In the genomic region with DNA sequence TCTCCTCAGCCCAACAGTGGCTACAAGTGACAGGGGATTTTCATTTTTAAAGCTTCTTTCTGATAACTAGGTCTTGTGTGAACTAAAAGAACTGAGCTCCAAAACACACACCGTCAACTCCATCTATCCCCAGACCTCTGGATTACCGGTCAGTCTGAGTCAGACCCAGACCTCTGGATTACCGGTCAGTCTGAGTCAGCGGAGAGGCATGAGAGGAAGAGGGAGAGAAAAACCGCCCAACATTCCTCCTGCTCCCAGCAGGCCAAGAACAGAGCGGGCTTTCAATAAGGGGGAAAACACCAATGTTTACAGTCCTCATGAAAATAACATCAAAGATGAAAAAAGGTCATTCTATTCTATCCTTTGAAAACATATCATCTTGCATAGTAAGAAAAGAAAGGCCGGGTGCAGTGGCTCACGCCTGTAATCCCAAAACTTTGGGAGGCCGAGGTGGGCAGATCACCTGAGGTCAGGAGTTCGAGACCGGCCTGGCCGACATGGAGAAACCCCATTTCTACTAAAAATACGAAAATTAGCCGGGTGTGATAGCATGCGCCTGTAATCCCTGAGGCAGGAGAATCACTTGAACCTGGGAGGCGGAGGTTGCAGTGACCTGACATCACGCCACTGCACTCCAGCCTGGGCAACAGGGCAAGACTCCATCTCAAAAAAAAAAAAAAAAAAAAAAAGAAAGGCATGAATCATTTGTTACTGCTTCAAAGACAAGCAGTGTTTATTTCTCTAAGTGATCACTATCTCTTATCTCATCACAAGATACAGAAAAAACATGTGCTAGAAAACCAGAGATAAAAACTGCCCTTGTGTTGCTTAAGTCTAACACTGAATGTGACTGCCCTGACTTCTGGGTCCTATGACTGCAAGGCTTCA, we compare ENCODE assay signal across 8 cellular contexts.
DNase-seq lines count a peak whose midpoint lies in the region; ATAC-seq and TF ChIP-seq lines count a peak whose summit lies in the region.

No MANE protein-coding gene starts in this region.

- no peaks in the 10 kb centered on the region for H3K27me3 ChIP-seq in rectal smooth muscle tissue (ENCODE audit: control insufficient read depth, insufficient read depth, low read length)

- no peak for TF ChIP-seq CTCF in WI38 (IDR thresholded peaks at IDR 0.05; ENCODE audit: low read depth, low read length)

- POLR2A ChIA-PET in HEK293T (lab: Yijun Ruan, JAX) = no interaction called here

- peaks cover 43% of the 10 kb centered on the region for H3K4me1 ChIP-seq in rectal smooth muscle tissue (ENCODE audit: control insufficient read depth, insufficient read depth, low read length)

- peak overlapping the region; percentile 90 for H3K27ac ChIP-seq in rectal smooth muscle tissue (ENCODE audit: low read depth, low read length)

- peaks cover 3% of the 10 kb centered on the region for H3K36me3 ChIP-seq in rectal smooth muscle tissue (ENCODE audit: control insufficient read depth, insufficient read depth, low read length)

- CTCF ChIA-PET in HEK293T (lab: Yijun Ruan, JAX) = interaction anchor here (0.6 kb wide), 1 partner anchor 557 kb away, joined by 3 read pairs; no protein-coding TSS in a partner anchor

- H3K4me3 ChIP-seq in WI38 (ENCODE audit: low read depth, low read length) (peak overlapping the region; percentile 94), rectal smooth muscle tissue (ENCODE audit: low read length) (no peak overlapping the region)

- ATAC-seq in HG03045 (IDR thresholded peaks at IDR 0.05; ENCODE audit: unreplicated experiment) (no peak), HG02798 (IDR thresholded peaks at IDR 0.05; ENCODE audit: poor library complexity, unreplicated experiment) (no peak)

- no peak for DNase-seq in HEK293T (ENCODE audit: extremely low spot score)
- DNase-seq in fibroblast of the conjunctiva (ENCODE audit: low read depth) = peak; percentile 86
- no peak for DNase-seq in hippocampal formation (lab: John Stamatoyannopoulos, UW)
- no peak for DNase-seq in NCI-H128 (lab: John Stamatoyannopoulos, UW; ENCODE audit: unreplicated experiment)

- H3K9ac ChIP-seq in rectal smooth muscle tissue (ENCODE audit: low read length) = no peak overlapping the region

TF ChIP-seq in HEK293T, 16 proteins besides CTCF, POLR2A, EP300 and RAD21:
- TF ChIP-seq FOXA1 (IDR thresholded peaks at IDR 0.05) = no peak
- TF ChIP-seq, protein P1, sequence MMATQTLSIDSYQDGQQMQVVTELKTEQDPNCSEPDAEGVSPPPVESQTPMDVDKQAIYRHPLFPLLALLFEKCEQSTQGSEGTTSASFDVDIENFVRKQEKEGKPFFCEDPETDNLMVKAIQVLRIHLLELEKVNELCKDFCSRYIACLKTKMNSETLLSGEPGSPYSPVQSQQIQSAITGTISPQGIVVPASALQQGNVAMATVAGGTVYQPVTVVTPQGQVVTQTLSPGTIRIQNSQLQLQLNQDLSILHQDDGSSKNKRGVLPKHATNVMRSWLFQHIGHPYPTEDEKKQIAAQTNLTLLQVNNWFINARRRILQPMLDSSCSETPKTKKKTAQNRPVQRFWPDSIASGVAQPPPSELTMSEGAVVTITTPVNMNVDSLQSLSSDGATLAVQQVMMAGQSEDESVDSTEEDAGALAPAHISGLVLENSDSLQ (IDR thresholded peaks at IDR 0.05) = no peak
- peak; percentile 83 for TF ChIP-seq ZNF384 (IDR thresholded peaks at IDR 0.05)
